Comparison of ENCODE assay signal across 8 cellular contexts in genomic region chr21:28605138-28605537, GRCh38.
A peak's percentile ranks its signal among the peaks of the same experiment; 100 is the strongest.
DNase-seq lines count a peak whose midpoint lies in the region; ATAC-seq and TF ChIP-seq lines count a peak whose summit lies in the region.
"Had no signal": no experiment of that assay in that cellular context is flagged by ENCODE, and none has a peak within 500 bp of the region (broad histone marks: within the 10 kb centered on the region; RNA-seq: fewer than 3 reads in every experiment).

No MANE protein-coding gene starts in this region.

- DNase-seq in Jurkat, Clone E6-1 (ENCODE audit: low read depth, low spot score), result peak; percentile 76
- peak in 1 of 2 donors; percentile 14 for DNase-seq in memory B cell (ENCODE audit: low spot score in 2 of 2)
- DNase-seq in NK-92 (lab: John Stamatoyannopoulos, UW; ENCODE audit: unreplicated experiment), result no peak
- no peak for DNase-seq in kidney tubule cell (ENCODE audit: low spot score)
- no peak for DNase-seq in MCF 10A (ENCODE audit: unreplicated experiment)
- DNase-seq: H9 had no signal

- TF ChIP-seq CTCF in MCF 10A (IDR thresholded peaks at IDR 0.05; ENCODE audit: unreplicated experiment), result no peak

- H3K4me3 ChIP-seq in Jurkat, Clone E6-1 (ENCODE audit: low read length), result no peak overlapping the region

- H3K4me1 Mint-ChIP-seq in memory B cell (peaks cover 10% of the 10 kb centered on the region), MCF 10A (ENCODE audit: insufficient read depth, unreplicated experiment) (peaks cover 5% of the 10 kb centered on the region)

- ATAC-seq in GM18868 (IDR thresholded peaks at IDR 0.05; ENCODE audit: unreplicated experiment), result peak; percentile 100
- ATAC-seq in GM21723 (IDR thresholded peaks at IDR 0.05; ENCODE audit: unreplicated experiment), result peak; percentile 97
- ATAC-seq in memory B cell (ENCODE audit: low read depth), result peak; percentile 100

- H3K36me3 Mint-ChIP-seq in memory B cell (peaks cover 26% of the 10 kb centered on the region), MCF 10A (ENCODE audit: insufficient read depth, unreplicated experiment) (peaks cover 7% of the 10 kb centered on the region)

- CTCF ChIA-PET in MCF 10A (lab: Yijun Ruan, JAX), result no interaction called here

- H3K27ac Mint-ChIP-seq in memory B cell (peak overlapping the region; percentile 45), MCF 10A (ENCODE audit: low read depth, unreplicated experiment) (no peak overlapping the region)
- H3K27ac Mint-ChIP-seq: H9 had no signal

- BruUV-seq in MCF 10A (replicated peaks; lab: Mats Ljungman, UMichigan), result no TSS peak

- peaks cover 10% of the 10 kb centered on the region for H3K9me3 Mint-ChIP-seq in memory B cell
- H3K9me3 Mint-ChIP-seq in MCF 10A (ENCODE audit: unreplicated experiment), result peaks cover 12% of the 10 kb centered on the region

- no peaks in the 10 kb centered on the region for H3K27me3 Mint-ChIP-seq in memory B cell
- no peaks in the 10 kb centered on the region for H3K27me3 Mint-ChIP-seq in MCF 10A (ENCODE audit: insufficient read depth, unreplicated experiment)

- intact Hi-C loops in MCF 10A (cut with micrococcal nuclease), result no loop called here

- H3K4me3 Mint-ChIP-seq in memory B cell (peak overlapping the region; percentile 48), MCF 10A (ENCODE audit: unreplicated experiment) (no peak overlapping the region)
- H3K4me3 Mint-ChIP-seq: H9 had no signal

- POLR2A ChIA-PET in MCF 10A (lab: Yijun Ruan, JAX), result no interaction called here
